In the genomic region with DNA sequence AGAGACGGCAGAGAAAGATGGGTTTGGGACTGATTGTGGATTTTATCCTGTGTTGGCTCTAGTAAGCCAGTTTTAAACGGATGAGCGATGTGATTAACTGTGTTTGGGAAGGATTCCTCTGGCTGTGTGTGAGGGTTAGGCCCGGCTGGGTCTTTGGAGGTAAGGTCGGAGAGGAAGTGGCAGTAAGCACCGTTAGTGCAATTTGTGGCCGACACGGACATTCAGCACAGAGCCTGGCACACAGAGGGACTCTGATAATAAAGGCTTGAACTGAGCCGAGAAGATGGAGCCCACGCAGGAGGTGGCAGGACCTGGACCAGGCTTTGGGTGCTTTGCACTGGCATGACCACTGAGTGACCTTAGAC, we compare ENCODE assay signal across 8 cellular contexts. TPM values are rescaled to one million over a fixed set of nuclear protein-coding genes. Genes with fewer than 3 reads are reported as not detected.
A peak's percentile ranks its signal among the peaks of the same experiment; 100 is the strongest.
DNase-seq lines count a peak whose midpoint lies in the region; ATAC-seq lines count a peak whose summit lies in the region.

No MANE protein-coding gene starts in this region.

- H3K27ac Mint-ChIP-seq in CD8-positive, alpha-beta memory T cell, result peak overlapping the region; percentile 83 to 99 (median 95)
- H3K27ac Mint-ChIP-seq in effector memory CD8-positive, alpha-beta T cell, result peak overlapping the region; percentile 94 to 96

- POLR2A ChIA-PET in CD8-positive, alpha-beta memory T cell (lab: Charles Lee), result interaction anchor here (0.9 to 2.7 kb wide), 3 partner anchors 11 to 54 kb away, joined by 3 to 17 read pairs (median 3); a partner anchor contains a TSS

- H2AK5ac ChIP-seq in neuronal stem cell (ENCODE audit: low read depth, low read length), result no peak overlapping the region

- no peak overlapping the region for H4K91ac ChIP-seq in neuronal stem cell (ENCODE audit: low read depth, low read length, poor library complexity)

- H3K18ac ChIP-seq in neuronal stem cell (ENCODE audit: low read length), result no peak overlapping the region

- H3K4me3 ChIP-seq in CD8-positive, alpha-beta memory T cell (ENCODE audit: low read length), result peak overlapping the region; percentile 71
- H3K4me3 ChIP-seq in NT2/D1 (ENCODE audit: insufficient read length, low read depth), result peak overlapping the region; percentile 87
- H3K4me3 ChIP-seq in neuronal stem cell (ENCODE audit: low read length in 2 of 2), result peak overlapping the region in 1 of 2 donors; percentile 93

- H3K36me3 Mint-ChIP-seq in CD8-positive, alpha-beta memory T cell, result peaks cover 0 to 20% (median 1%) of the 10 kb centered on the region in 3 donors
- peaks cover 29% of the 10 kb centered on the region for H3K36me3 Mint-ChIP-seq in effector memory CD8-positive, alpha-beta T cell (ENCODE audit: insufficient read depth)

- no CpG with 5 or more reads among the region's 10 CpGs for WGBS in neuronal stem cell (ENCODE audit: extremely low coverage in 2 of 2, insufficient read length in 2 of 2, insufficient replicate concordance in 1 of 2), 2 donors

- peaks cover 37% of the 10 kb centered on the region for H3K4me1 ChIP-seq in CD8-positive, alpha-beta memory T cell (ENCODE audit: insufficient read depth, low read length)
- H3K4me1 ChIP-seq in NT2/D1 (ENCODE audit: insufficient read depth, insufficient read length) (peaks cover 16% of the 10 kb centered on the region), neuronal stem cell (ENCODE audit: control insufficient read depth in 2 of 2, insufficient read depth in 1 of 2, low read depth in 1 of 2, low read length in 2 of 2) (peaks cover 10 to 18% of the 10 kb centered on the region in 2 donors)

- no peak for DNase-seq in CD8-positive, alpha-beta memory T cell
- DNase-seq in NT2/D1 (ENCODE audit: low read depth, low spot score) (no peak), neuronal stem cell (ENCODE audit: low spot score) (no peak), cerebellar cortex (ENCODE audit: low spot score) (no peak), SIG-M5 (lab: John Stamatoyannopoulos, UW) (no peak), activated gamma-delta T cell (lab: John Stamatoyannopoulos, UW) (no peak)
- DNase-seq in effector memory CD8-positive, alpha-beta T cell, result no peak

- H3K4ac ChIP-seq in neuronal stem cell (ENCODE audit: low read length), result no peak overlapping the region

- peak overlapping the region; percentile 90 for H3K27ac ChIP-seq in CD8-positive, alpha-beta memory T cell (ENCODE audit: low read depth, low read length)
- no peak overlapping the region for H3K27ac ChIP-seq in neuronal stem cell (replicated peaks; ENCODE audit: low read length)

- no peak overlapping the region for H3K23ac ChIP-seq in neuronal stem cell (ENCODE audit: low read depth, low read length, poor library complexity)

- H4K8ac ChIP-seq in neuronal stem cell (ENCODE audit: low read depth, low read length), result no peak overlapping the region

- ATAC-seq in effector memory CD8-positive, alpha-beta T cell (replicated peaks), result no peak
- no peak for ATAC-seq in GM21619 (IDR thresholded peaks at IDR 0.05; ENCODE audit: unreplicated experiment)

- H3K4me3 Mint-ChIP-seq in CD8-positive, alpha-beta memory T cell, result peak overlapping the region; percentile 89 to 95 (median 90)
- peak overlapping the region; percentile 90 to 93 for H3K4me3 Mint-ChIP-seq in effector memory CD8-positive, alpha-beta T cell

- no peak overlapping the region for H2BK120ac ChIP-seq in neuronal stem cell (ENCODE audit: low read depth, low read length)

- H3K9ac ChIP-seq in NT2/D1 (ENCODE audit: insufficient read length, low read depth) (peak overlapping the region; percentile 98), neuronal stem cell (ENCODE audit: low read depth, low read length, poor library complexity) (peak overlapping the region; percentile 91)

- H3K14ac ChIP-seq in neuronal stem cell (ENCODE audit: low read length), result no peak overlapping the region

- CTCF ChIA-PET in CD8-positive, alpha-beta memory T cell (lab: Charles Lee), result interaction anchor here (1.2 to 2.2 kb wide), 3 partner anchors 18 to 178 kb away, joined by 3 to 7 read pairs (median 4); a partner anchor contains a TSS

- H3K9me3 Mint-ChIP-seq in CD8-positive, alpha-beta memory T cell, result no peaks in the 10 kb centered on the region
- H3K9me3 Mint-ChIP-seq in effector memory CD8-positive, alpha-beta T cell, result no peaks in the 10 kb centered on the region

- peaks cover 2% of the 10 kb centered on the region for H3K36me3 ChIP-seq in CD8-positive, alpha-beta memory T cell (ENCODE audit: insufficient read depth, low read length)
- H3K36me3 ChIP-seq in NT2/D1 (ENCODE audit: insufficient read depth, insufficient read length, low read length), result peaks cover 36% of the 10 kb centered on the region
- peaks cover 0 to 38% of the 10 kb centered on the region in 2 donors for H3K36me3 ChIP-seq in neuronal stem cell (replicated peaks in 1 of 2; ENCODE audit: control insufficient read depth in 2 of 2, insufficient read depth in 2 of 2, low read length in 2 of 2)

- no peak overlapping the region for H2BK15ac ChIP-seq in neuronal stem cell (ENCODE audit: low read length)

- H2BK5ac ChIP-seq in neuronal stem cell (ENCODE audit: low read length), result no peak overlapping the region

- peaks cover 30 to 40% (median 35%) of the 10 kb centered on the region in 3 donors for H3K4me1 Mint-ChIP-seq in CD8-positive, alpha-beta memory T cell
- H3K4me1 Mint-ChIP-seq in effector memory CD8-positive, alpha-beta T cell (ENCODE audit: low read depth in 2 of 2), result peaks cover 23 to 34% of the 10 kb centered on the region in 2 donors

- H3K9me3 ChIP-seq in CD8-positive, alpha-beta memory T cell (ENCODE audit: low read length), result no peaks in the 10 kb centered on the region
- no peaks in the 10 kb centered on the region for H3K9me3 ChIP-seq in NT2/D1 (ENCODE audit: insufficient read depth, low read length)
- no peaks in the 10 kb centered on the region for H3K9me3 ChIP-seq in neuronal stem cell (replicated peaks in 1 of 2; ENCODE audit: control insufficient read depth in 2 of 2, insufficient read depth in 1 of 2, low read depth in 1 of 2, low read length in 2 of 2)

- peak overlapping the region; percentile 91 for H2AFZ ChIP-seq in neuronal stem cell (ENCODE audit: low read length)

- peaks cover 7% of the 10 kb centered on the region for H3K79me1 ChIP-seq in neuronal stem cell (ENCODE audit: low read depth, low read length)

- peaks cover 0 to 4% of the 10 kb centered on the region in 2 donors for H3K27me3 Mint-ChIP-seq in CD8-positive, alpha-beta memory T cell
- no peaks in the 10 kb centered on the region for H3K27me3 Mint-ChIP-seq in effector memory CD8-positive, alpha-beta T cell

- peak overlapping the region; percentile 88 for H3K4me2 ChIP-seq in neuronal stem cell (ENCODE audit: insufficient read depth, low read length, poor library complexity, severe bottlenecking)

- no peaks in the 10 kb centered on the region for H3K27me3 ChIP-seq in CD8-positive, alpha-beta memory T cell (ENCODE audit: insufficient read depth, low read length, poor library complexity, severe bottlenecking)
- peaks cover 7% of the 10 kb centered on the region for H3K27me3 ChIP-seq in NT2/D1 (ENCODE audit: insufficient read depth, insufficient read length)
- H3K27me3 ChIP-seq in neuronal stem cell (ENCODE audit: control insufficient read depth in 3 of 3, insufficient read depth in 3 of 3, low read depth in 1 of 3, low read length in 3 of 3), result no peaks in the 10 kb centered on the region

- no peak overlapping the region for H2BK12ac ChIP-seq in neuronal stem cell (ENCODE audit: low read length)

RNA-seq across cellular contexts. Expression of a gene that starts 1.3 kb away (rescaled TPM):
- 10 to 100 TPM; 30.2 to 33.5 TPM for total RNA-seq in CD8-positive, alpha-beta memory T cell
- 29.7 TPM for polyA plus RNA-seq in CD8-positive, alpha-beta memory T cell
- 32.0 TPM for polyA plus RNA-seq in neuronal stem cell (2013, experiment 1 of 2)
- polyA plus RNA-seq in neuronal stem cell (2013, experiment 2 of 2), result 30.2 TPM

RNA-seq across cellular contexts. Expression of a gene that starts 21.1 kb away (rescaled TPM):
- total RNA-seq in CD8-positive, alpha-beta memory T cell, result 10 to 100 TPM; 10.6 to 11.7 TPM
- polyA plus RNA-seq in CD8-positive, alpha-beta memory T cell, result 4.6 TPM
- 92.8 TPM for polyA plus RNA-seq in neuronal stem cell (2013, experiment 1 of 2)
- polyA plus RNA-seq in neuronal stem cell (2013, experiment 2 of 2), result 91.3 TPM

RNA-seq across cellular contexts. Expression of a gene that starts 38.2 kb away (rescaled TPM):
- 1 to 10 TPM; 7.3 to 7.4 TPM for total RNA-seq in CD8-positive, alpha-beta memory T cell
- polyA plus RNA-seq in CD8-positive, alpha-beta memory T cell, result not detected
- 7.6 TPM for polyA plus RNA-seq in neuronal stem cell (2013, experiment 1 of 2)
- 7.3 TPM for polyA plus RNA-seq in neuronal stem cell (2013, experiment 2 of 2)

RNA-seq across cellular contexts. Expression of a gene that starts 54.4 kb away (rescaled TPM):
- 1 to 10 TPM; 7.9 to 8.1 TPM for total RNA-seq in CD8-positive, alpha-beta memory T cell
- 0.09 TPM for polyA plus RNA-seq in CD8-positive, alpha-beta memory T cell
- 2.4 TPM for polyA plus RNA-seq in neuronal stem cell (2013, experiment 1 of 2)
- polyA plus RNA-seq in neuronal stem cell (2013, experiment 2 of 2), result 2.3 TPM
